Comparison of ENCODE assay signal across 9 cellular contexts in the genomic region with DNA sequence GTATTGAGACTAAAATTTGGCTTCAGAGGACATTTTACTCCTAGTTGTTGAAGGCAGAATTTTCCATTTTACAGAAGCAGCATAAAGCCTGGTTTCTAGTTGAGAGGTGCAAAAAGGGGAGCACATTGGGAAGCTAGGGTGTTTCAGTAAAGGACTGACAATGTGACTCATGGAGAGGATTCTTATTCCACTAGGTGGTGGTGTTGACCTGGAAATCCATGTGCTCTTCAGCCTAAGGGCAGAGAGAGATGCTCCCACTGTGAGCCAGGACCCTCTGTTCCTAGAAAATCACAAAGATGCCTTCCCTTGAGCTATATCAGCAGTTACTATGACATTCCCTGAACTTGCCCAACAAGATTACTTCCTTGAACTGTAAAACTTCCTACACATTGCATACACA.
DNase-seq lines count a peak whose midpoint lies in the region; ATAC-seq and TF ChIP-seq lines count a peak whose summit lies in the region.
"Had no signal": no experiment of that assay in that cellular context is flagged by ENCODE, and none has a peak within 500 bp of the region (broad histone marks: within the 10 kb centered on the region; RNA-seq: fewer than 3 reads in every experiment).

No MANE protein-coding gene starts in this region.

- no peaks in the 10 kb centered on the region for H3K27me3 ChIP-seq in thyroid gland

- H3K9me3 Mint-ChIP-seq in endothelial cell (ENCODE audit: unreplicated experiment) = no peaks in the 10 kb centered on the region
- H3K9me3 Mint-ChIP-seq in naive thymus-derived CD8-positive, alpha-beta T cell = peaks cover 0 to 20% (median 3%) of the 10 kb centered on the region in 9 donors

- H3K4me3 ChIP-seq in NB4 (ENCODE audit: low read depth, low read length) = no peak overlapping the region
- H3K4me3 ChIP-seq in thyroid gland (replicated peaks in 1 of 3) = no peak overlapping the region

- intact Hi-C loops in thyroid gland (cut with DNase I) = no loop called here

- ATAC-seq in naive thymus-derived CD8-positive, alpha-beta T cell = no peak
- no peak for ATAC-seq in GM21528 (IDR thresholded peaks at IDR 0.05; ENCODE audit: low FRiP score, unreplicated experiment)

- no peaks in the 10 kb centered on the region for H3K9me3 ChIP-seq in thyroid gland

- no peaks in the 10 kb centered on the region for H3K36me3 Mint-ChIP-seq in endothelial cell (ENCODE audit: low read depth, unreplicated experiment)
- no peaks in the 10 kb centered on the region for H3K36me3 Mint-ChIP-seq in naive thymus-derived CD8-positive, alpha-beta T cell

- peak; percentile 21 for TF ChIP-seq CTCF in NB4 (IDR thresholded peaks at IDR 0.05; ENCODE audit: low read depth, low read length)
- peak; percentile 37 for TF ChIP-seq CTCF in endothelial cell (IDR thresholded peaks at IDR 0.05; ENCODE audit: unreplicated experiment)
- peak in 2 of 6 experiments; percentile 21 to 32 for TF ChIP-seq CTCF in thyroid gland (IDR thresholded peaks at IDR 0.05)

- DNase-seq in NCI-H524 (lab: John Stamatoyannopoulos, UW) = peak; percentile 1 to 37
- no peak for DNase-seq in NCI-H524 treated with DMSO at 0.1 percent for 48 hours (lab: John Stamatoyannopoulos, UW)
- DNase-seq in NB4 (ENCODE audit: low read depth) = peak; percentile 36
- peak; percentile 13 for DNase-seq in endothelial cell (ENCODE audit: low spot score)
- peak; percentile 13 for DNase-seq in stromal cell of bone marrow (ENCODE audit: low read depth)
- no peak for DNase-seq in naive thymus-derived CD8-positive, alpha-beta T cell
- DNase-seq in thyroid gland = no peak

- H3K36me3 ChIP-seq in thyroid gland = no peaks in the 10 kb centered on the region

- POLR2A ChIA-PET in naive thymus-derived CD8-positive, alpha-beta T cell (lab: Charles Lee) = no interaction called here

- H3K4me1 Mint-ChIP-seq in endothelial cell (ENCODE audit: unreplicated experiment) = no peaks in the 10 kb centered on the region
- H3K4me1 Mint-ChIP-seq in naive thymus-derived CD8-positive, alpha-beta T cell = no peaks in the 10 kb centered on the region

- H3K27ac ChIP-seq in thyroid gland = no peak overlapping the region

- no peak overlapping the region for H3K4me3 Mint-ChIP-seq in endothelial cell (ENCODE audit: unreplicated experiment)
- no peak overlapping the region for H3K4me3 Mint-ChIP-seq in naive thymus-derived CD8-positive, alpha-beta T cell
- H3K4me3 Mint-ChIP-seq: T-helper 1 cell treated with Interleukin-12 subunit alpha and Interleukin-12 subunit beta and Interleukin-4 antibody, amounts not matched to agents 30 μg/mL and 1 μg/mL, for 36 hours had no signal

- no peak overlapping the region for H3K27ac Mint-ChIP-seq in endothelial cell (ENCODE audit: unreplicated experiment)
- no peak overlapping the region for H3K27ac Mint-ChIP-seq in naive thymus-derived CD8-positive, alpha-beta T cell
- H3K27ac Mint-ChIP-seq: T-helper 1 cell treated with Interleukin-12 subunit alpha and Interleukin-12 subunit beta and Interleukin-4 antibody, amounts not matched to agents 30 μg/mL and 1 μg/mL, for 36 hours had no signal

- TF ChIP-seq POLR2A in NB4 (IDR thresholded peaks at IDR 0.05; ENCODE audit: extremely low read depth, insufficient read length) = no peak
- no peak for TF ChIP-seq POLR2A in thyroid gland (IDR thresholded peaks at IDR 0.05)

- peaks cover 1% of the 10 kb centered on the region for H3K27me3 Mint-ChIP-seq in endothelial cell (ENCODE audit: unreplicated experiment)
- H3K27me3 Mint-ChIP-seq in naive thymus-derived CD8-positive, alpha-beta T cell = peaks cover 0 to 1% (median 0%) of the 10 kb centered on the region in 5 donors

- H3K4me1 ChIP-seq in thyroid gland = no peaks in the 10 kb centered on the region

Comparison
In these comparisons a context has a peak if more than half of its experiments do, and no peak if none do; other contexts are left out.
1. DNase-seq: peak in NCI-H524 (2 of 2), NB4 (single experiment), endothelial cell (single experiment) and stromal cell of bone marrow (single experiment); none in NCI-H524 treated with DMSO at 0.1 percent for 48 hours (single experiment), naive thymus-derived CD8-positive, alpha-beta T cell (0 of 10) and thyroid gland (0 of 2).